15 cellular contexts compared by ENCODE assay signal in the genomic region with DNA sequence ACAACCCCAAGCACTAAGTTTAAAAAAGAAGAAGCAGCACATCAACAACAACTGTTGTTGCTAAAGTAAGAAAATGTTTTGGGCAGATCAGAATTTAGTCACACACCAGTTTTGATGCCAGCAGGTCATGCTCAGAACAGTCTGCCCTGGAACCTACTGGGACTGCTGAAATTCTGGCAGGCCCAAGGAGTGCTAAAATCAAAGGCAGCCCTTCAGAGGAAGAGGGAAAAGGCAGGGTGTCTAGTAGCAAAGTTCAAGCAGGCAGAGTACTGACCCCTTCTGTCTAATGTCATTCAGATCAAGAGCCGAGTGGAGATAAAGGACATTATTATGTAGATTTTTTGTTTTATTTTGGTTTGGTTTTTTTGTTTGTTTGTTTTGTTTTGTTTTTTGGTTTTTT.
A peak's percentile ranks its signal among the peaks of the same experiment; 100 is the strongest.
DNase-seq lines count a peak whose midpoint lies in the region; ATAC-seq and TF ChIP-seq lines count a peak whose summit lies in the region.
"Had no signal": no experiment of that assay in that cellular context is flagged by ENCODE, and none has a peak within 500 bp of the region (broad histone marks: within the 10 kb centered on the region; RNA-seq: fewer than 3 reads in every experiment).

No MANE protein-coding gene starts in this region.

- no peak overlapping the region for H3K27ac ChIP-seq in right cardiac atrium (ENCODE audit: low read length)

- WGBS in right cardiac atrium, result 23% methylated on average over 1 of the region's 1 CpG

- H3K9me3 ChIP-seq in right cardiac atrium (ENCODE audit: control insufficient read depth, low read length) (no peaks in the 10 kb centered on the region), T-helper 17 cell (ENCODE audit: control insufficient read depth, low read length, poor library complexity, severe bottlenecking) (no peaks in the 10 kb centered on the region)
- H3K9me3 ChIP-seq: BE2C, HAP-1 had no signal

- H3K4me1 ChIP-seq in right cardiac atrium (ENCODE audit: control insufficient read depth, insufficient read depth, low read length), result peaks cover 2% of the 10 kb centered on the region
- H3K4me1 ChIP-seq: BE2C, HAP-1 had no signal

- H3K9me3 Mint-ChIP-seq in WTC11 (peaks cover 8% of the 10 kb centered on the region; the same call in 1 of the 2 replicates), neural crest cell (no peaks in the 10 kb centered on the region)
- H3K9me3 Mint-ChIP-seq: CD4-positive, alpha-beta T cell had no signal

- no peak overlapping the region for H3K4me3 ChIP-seq in right cardiac atrium (ENCODE audit: low read length)
- H3K4me3 ChIP-seq: HAP-1, K562 had no signal

- H3K36me3 Mint-ChIP-seq in WTC11 (peaks cover 13% of the 10 kb centered on the region), neural crest cell (ENCODE audit: low read depth) (no peaks in the 10 kb centered on the region), T-helper 17 cell (ENCODE audit: low read depth) (no peaks in the 10 kb centered on the region)

- POLR2A ChIA-PET in WTC11 (lab: Charles Lee), result interaction anchor here (0.5 to 0.9 kb wide), 2 partner anchors 36 to 160 kb away, joined by 3 to 4 read pairs; no protein-coding TSS in a partner anchor

- H3K27ac Mint-ChIP-seq in WTC11, result no peak overlapping the region
- peak overlapping the region; percentile 78 for H3K27ac Mint-ChIP-seq in neural crest cell (ENCODE audit: unreplicated experiment)
- H3K27ac Mint-ChIP-seq in T-helper 17 cell, result no peak overlapping the region
- H3K27ac Mint-ChIP-seq: CD4-positive, alpha-beta T cell had no signal

- no peak for DNase-seq in WTC11 (ENCODE audit: low spot score)
- no peak for DNase-seq in right cardiac atrium
- no peak for DNase-seq in neural crest cell (ENCODE audit: low read depth, low spot score)
- DNase-seq in T-helper 17 cell, result no peak
- DNase-seq in mucosa of gallbladder (ENCODE audit: low spot score), result no peak
- DNase-seq in NCI-H2107 treated with DMSO at 0.1 percent for 48 hours (lab: John Stamatoyannopoulos, UW; ENCODE audit: unreplicated experiment), result no peak
- DNase-seq: BE2C; CD4-positive, alpha-beta T cell; MV-4-11; NCI-H187 treated with DMSO at 0.1 percent for 48 hours; NCI-H526 treated with DMSO at 0.1 percent for 48 hours; NK-92 treated with Interleukin-12 subunit alpha and Interleukin-12 subunit beta, amount 100 ng/mL, for 24 hours had no signal

- TF ChIP-seq CTCF in WTC11 (IDR thresholded peaks at IDR 0.05) (no peak), neural crest cell (conservative IDR thresholded peaks at IDR 0.05) (no peak)

- ATAC-seq in WTC11 (peak; percentile 62), right cardiac atrium (peak; percentile 67 to 86), T-helper 17 cell (no peak), GM21381 (IDR thresholded peaks at IDR 0.05; ENCODE audit: unreplicated experiment) (no peak)
- ATAC-seq: K562 had no signal

- intact Hi-C loops in right cardiac atrium (cut with DNase I), result no loop called here

- H3K27me3 ChIP-seq in right cardiac atrium (ENCODE audit: control insufficient read depth, insufficient read depth), result no peaks in the 10 kb centered on the region
- H3K27me3 ChIP-seq: BE2C had no signal

- CTCF ChIA-PET in WTC11 (lab: Charles Lee), result no interaction called here

- H3K27me3 Mint-ChIP-seq in WTC11 (ENCODE audit: low read depth) (no peaks in the 10 kb centered on the region), neural crest cell (ENCODE audit: low read depth) (no peaks in the 10 kb centered on the region), T-helper 17 cell (peaks cover 12% of the 10 kb centered on the region)
- H3K27me3 Mint-ChIP-seq: CD4-positive, alpha-beta T cell had no signal

- H3K4me3 Mint-ChIP-seq in WTC11 (no peak overlapping the region; the same call in 1 of the 2 replicates), neural crest cell (no peak overlapping the region), T-helper 17 cell (no peak overlapping the region)
- H3K4me3 Mint-ChIP-seq: CD4-positive, alpha-beta T cell had no signal

- H3K4me1 Mint-ChIP-seq in WTC11 (peaks cover 10% of the 10 kb centered on the region), neural crest cell (peaks cover 6% of the 10 kb centered on the region), T-helper 17 cell (peaks cover 5% of the 10 kb centered on the region)

TF ChIP-seq in WTC11, 78 proteins besides CTCF, POLR2A, EP300 and RAD21:
- TF ChIP-seq, protein P1, sequence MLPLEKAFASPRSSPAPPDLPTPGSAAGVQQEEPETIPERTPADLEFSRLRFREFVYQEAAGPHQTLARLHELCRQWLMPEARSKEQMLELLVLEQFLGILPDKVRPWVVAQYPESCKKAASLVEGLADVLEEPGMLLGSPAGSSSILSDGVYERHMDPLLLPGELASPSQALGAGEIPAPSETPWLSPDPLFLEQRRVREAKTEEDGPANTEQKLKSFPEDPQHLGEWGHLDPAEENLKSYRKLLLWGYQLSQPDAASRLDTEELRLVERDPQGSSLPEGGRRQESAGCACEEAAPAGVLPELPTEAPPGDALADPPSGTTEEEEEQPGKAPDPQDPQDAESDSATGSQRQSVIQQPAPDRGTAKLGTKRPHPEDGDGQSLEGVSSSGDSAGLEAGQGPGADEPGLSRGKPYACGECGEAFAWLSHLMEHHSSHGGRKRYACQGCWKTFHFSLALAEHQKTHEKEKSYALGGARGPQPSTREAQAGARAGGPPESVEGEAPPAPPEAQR (CRISPR knock-in tag; IDR thresholded peaks at IDR 0.05), result no peak
- TF ChIP-seq MYBL2 (CRISPR knock-in tag; IDR thresholded peaks at IDR 0.05) (no peak), ZNF423 (CRISPR knock-in tag; IDR thresholded peaks at IDR 0.05) (no peak), FOXK1 (CRISPR knock-in tag; IDR thresholded peaks at IDR 0.05) (no peak), ZNF232 (CRISPR knock-in tag; IDR thresholded peaks at IDR 0.05) (no peak), TEAD4 (CRISPR knock-in tag; IDR thresholded peaks at IDR 0.05) (no peak)
- TF ChIP-seq, protein P2, sequence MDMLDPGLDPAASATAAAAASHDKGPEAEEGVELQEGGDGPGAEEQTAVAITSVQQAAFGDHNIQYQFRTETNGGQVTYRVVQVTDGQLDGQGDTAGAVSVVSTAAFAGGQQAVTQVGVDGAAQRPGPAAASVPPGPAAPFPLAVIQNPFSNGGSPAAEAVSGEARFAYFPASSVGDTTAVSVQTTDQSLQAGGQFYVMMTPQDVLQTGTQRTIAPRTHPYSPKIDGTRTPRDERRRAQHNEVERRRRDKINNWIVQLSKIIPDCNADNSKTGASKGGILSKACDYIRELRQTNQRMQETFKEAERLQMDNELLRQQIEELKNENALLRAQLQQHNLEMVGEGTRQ (CRISPR knock-in tag; IDR thresholded peaks at IDR 0.05), result no peak
- TF ChIP-seq, protein P3, sequence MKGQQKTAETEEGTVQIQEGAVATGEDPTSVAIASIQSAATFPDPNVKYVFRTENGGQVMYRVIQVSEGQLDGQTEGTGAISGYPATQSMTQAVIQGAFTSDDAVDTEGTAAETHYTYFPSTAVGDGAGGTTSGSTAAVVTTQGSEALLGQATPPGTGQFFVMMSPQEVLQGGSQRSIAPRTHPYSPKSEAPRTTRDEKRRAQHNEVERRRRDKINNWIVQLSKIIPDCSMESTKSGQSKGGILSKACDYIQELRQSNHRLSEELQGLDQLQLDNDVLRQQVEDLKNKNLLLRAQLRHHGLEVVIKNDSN (CRISPR knock-in tag; IDR thresholded peaks at IDR 0.05), result no peak
- TF ChIP-seq, protein P4, sequence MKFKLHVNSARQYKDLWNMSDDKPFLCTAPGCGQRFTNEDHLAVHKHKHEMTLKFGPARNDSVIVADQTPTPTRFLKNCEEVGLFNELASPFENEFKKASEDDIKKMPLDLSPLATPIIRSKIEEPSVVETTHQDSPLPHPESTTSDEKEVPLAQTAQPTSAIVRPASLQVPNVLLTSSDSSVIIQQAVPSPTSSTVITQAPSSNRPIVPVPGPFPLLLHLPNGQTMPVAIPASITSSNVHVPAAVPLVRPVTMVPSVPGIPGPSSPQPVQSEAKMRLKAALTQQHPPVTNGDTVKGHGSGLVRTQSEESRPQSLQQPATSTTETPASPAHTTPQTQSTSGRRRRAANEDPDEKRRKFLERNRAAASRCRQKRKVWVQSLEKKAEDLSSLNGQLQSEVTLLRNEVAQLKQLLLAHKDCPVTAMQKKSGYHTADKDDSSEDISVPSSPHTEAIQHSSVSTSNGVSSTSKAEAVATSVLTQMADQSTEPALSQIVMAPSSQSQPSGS (CRISPR knock-in tag; IDR thresholded peaks at IDR 0.05; ENCODE audit: borderline replicate concordance, low read depth), result no peak

Comparison
In these comparisons a context has a peak if more than half of its experiments do, and no peak if none do; other contexts are left out.
1. ATAC-seq: peak in WTC11 (single experiment) and right cardiac atrium (2 of 2); none in T-helper 17 cell (single experiment) and GM21381 (single experiment).